ENCODE assay signal across 8 cellular contexts in genomic region chr1:20732071-20732587, GRCh38. TPM values are rescaled to one million over a fixed set of nuclear protein-coding genes. Genes with fewer than 3 reads are reported as not detected.
DNase-seq lines count a peak whose midpoint lies in the region; ATAC-seq and TF ChIP-seq lines count a peak whose summit lies in the region.

No MANE protein-coding gene starts in this region.

- H3K36me3 Mint-ChIP-seq in progenitor cell of endocrine pancreas (ENCODE audit: insufficient read depth): no peaks in the 10 kb centered on the region

- H3K27me3 Mint-ChIP-seq in progenitor cell of endocrine pancreas: peaks cover 56% of the 10 kb centered on the region

- H3K9me3 ChIP-seq in SK-N-MC (ENCODE audit: low read depth, low read length) (no peaks in the 10 kb centered on the region), adrenal gland (replicated peaks in 1 of 3) (no peaks in the 10 kb centered on the region), right atrium auricular region (no peaks in the 10 kb centered on the region)

- 1 to 2% (median 1%) methylated on average over 9 to 55 of the region's 55 CpGs for WGBS in adrenal gland, 4 donors

- peaks cover 11% of the 10 kb centered on the region for H3K4me1 Mint-ChIP-seq in progenitor cell of endocrine pancreas (ENCODE audit: low read depth)

- TF ChIP-seq CTCF in adrenal gland (IDR thresholded peaks at IDR 0.05): no peak
- TF ChIP-seq CTCF in right atrium auricular region (IDR thresholded peaks at IDR 0.05): no peak
- peak; percentile 5 for TF ChIP-seq CTCF in progenitor cell of endocrine pancreas (IDR thresholded peaks at IDR 0.05; ENCODE audit: unreplicated experiment)

- H3K9ac ChIP-seq in SK-N-MC (ENCODE audit: insufficient read length): no peak overlapping the region

- peak; percentile 56 for DNase-seq in A172 (ENCODE audit: low spot score)
- peak; percentile 81 for DNase-seq in HuH-7 (ENCODE audit: low spot score)
- DNase-seq in SK-N-MC (ENCODE audit: low read depth, low spot score): no peak
- DNase-seq in adrenal gland: peak in 6 of 7 donors; percentile 44 to 63 (median 52)
- DNase-seq in right atrium auricular region (ENCODE audit: low spot score): peak; percentile 57
- DNase-seq in progenitor cell of endocrine pancreas (ENCODE audit: low spot score, unreplicated experiment): peak; percentile 53
- no peak for DNase-seq in NCI-H2107 treated with DMSO at 0.1 percent for 48 hours (lab: John Stamatoyannopoulos, UW; ENCODE audit: unreplicated experiment)

- H3K27ac Mint-ChIP-seq in progenitor cell of endocrine pancreas: no peak overlapping the region

- peak overlapping the region; percentile 74 for H3K4me3 Mint-ChIP-seq in progenitor cell of endocrine pancreas (ENCODE audit: low read depth)

- H3K4me1 ChIP-seq in adrenal gland (replicated peaks in 1 of 2): peaks cover 15 to 16% of the 10 kb centered on the region in 2 donors
- peaks cover 0 to 29% of the 10 kb centered on the region in 2 donors for H3K4me1 ChIP-seq in right atrium auricular region

- H3K9me3 Mint-ChIP-seq in progenitor cell of endocrine pancreas (ENCODE audit: low read depth): no peaks in the 10 kb centered on the region

- H3K27me3 ChIP-seq in adrenal gland: no peaks in the 10 kb centered on the region
- H3K27me3 ChIP-seq in right atrium auricular region: peaks cover 0 to 4% of the 10 kb centered on the region in 2 donors

- H3K4me3 ChIP-seq in SK-N-MC: peak overlapping the region; percentile 76
- H3K4me3 ChIP-seq in adrenal gland: peak overlapping the region in 3 of 4 donors; percentile 36 to 81 (median 45)
- H3K4me3 ChIP-seq in right atrium auricular region: peak overlapping the region; percentile 40 to 58

- intact Hi-C loops in adrenal gland (cut with DNase I): no loop called here

- ATAC-seq in GM18909 (IDR thresholded peaks at IDR 0.05; ENCODE audit: poor library complexity, unreplicated experiment): peak; percentile 62

- H3K36me3 ChIP-seq in SK-N-MC (ENCODE audit: insufficient read depth, low read length) (peaks cover under 1% of the 10 kb centered on the region; the same call in 1 of the 2 replicates), adrenal gland (replicated peaks in 1 of 2) (peaks cover 0 to 5% of the 10 kb centered on the region in 2 donors), right atrium auricular region (no peaks in the 10 kb centered on the region)

- TF ChIP-seq POLR2A in adrenal gland (IDR thresholded peaks at IDR 0.05): no peak

- H3K27ac ChIP-seq in SK-N-MC: no peak overlapping the region
- H3K27ac ChIP-seq in adrenal gland: peak overlapping the region in 2 of 5 donors; percentile 75 to 92
- peak overlapping the region; percentile 71 to 74 for H3K27ac ChIP-seq in right atrium auricular region

RNA-seq across cellular contexts. Expression of gene SH2D5, which starts 0.4 kb away (rescaled TPM):
- total RNA-seq in A172 (2014; rRNA removed; shearing (Covaris generic)): 17.9 and 20.0 TPM in 2 replicates
- total RNA-seq in adrenal gland: 1 to 10 TPM in 1 of 8 donors, under 1 TPM in 4, not detected in 3; 0.19 to 1.9 (median 0.54) TPM
- under 1 TPM; 0.07 to 0.64 (median 0.17) TPM for polyA plus RNA-seq in adrenal gland
- under 1 TPM in 1 of 2 donors, not detected in 1; 0.63 TPM for total RNA-seq in right atrium auricular region
- total RNA-seq in progenitor cell of endocrine pancreas: 0.53 and 1.2 TPM in 2 replicates

RNA-seq across cellular contexts. Expression of gene KIF17, which starts 14.3 kb away (rescaled TPM):
- total RNA-seq in A172 (2014; rRNA removed; shearing (Covaris generic)): 2.1 and 3.6 TPM in 2 replicates
- 10 to 100 TPM; 23.6 to 66.9 (median 45.1) TPM for total RNA-seq in adrenal gland
- polyA plus RNA-seq in adrenal gland: 10 to 100 TPM; 10.7 to 22.9 (median 16.6) TPM
- total RNA-seq in right atrium auricular region: 1 to 10 TPM; 2.6 to 6.0 TPM
- total RNA-seq in progenitor cell of endocrine pancreas: 0.64 and 1.1 TPM in 2 replicates

RNA-seq across cellular contexts. Expression of gene HP1BP3, which starts 55.0 kb away (rescaled TPM):
- total RNA-seq in A172 (2014; rRNA removed; shearing (Covaris generic)): 124 and 125 TPM in 2 replicates
- total RNA-seq in adrenal gland: 100 to 1,000 TPM; 124 to 229 (median 183) TPM
- polyA plus RNA-seq in adrenal gland: 100 to 1,000 TPM in 2 of 3 donors, 10 to 100 TPM in 1; 52.5 to 162 (median 114) TPM
- 100 to 1,000 TPM; 106 to 115 TPM for total RNA-seq in right atrium auricular region
- 361 and 385 TPM in 2 replicates for total RNA-seq in progenitor cell of endocrine pancreas

Comparison
In these comparisons a context has a peak if more than half of its experiments do, and no peak if none do; other contexts are left out.
1. DNase-seq: peak in A172 (single experiment), HuH-7 (single experiment), adrenal gland (6 of 7), right atrium auricular region (single experiment) and progenitor cell of endocrine pancreas (single experiment); none in SK-N-MC (single experiment) and NCI-H2107 treated with DMSO at 0.1 percent for 48 hours (single experiment).
2. Peak in every context shown above with its lines, with median percentiles within 50 percentile points of each other: H3K4me3 ChIP-seq.